Comparison of ENCODE assay signal across 24 cellular contexts in genomic region chr2:124693156-124693555, GRCh38.
"Had no signal": no experiment of that assay in that cellular context is flagged by ENCODE, and none has a peak within 500 bp of the region (broad histone marks: within the 10 kb centered on the region; RNA-seq: fewer than 3 reads in every experiment).

No MANE protein-coding gene starts in this region.

- H3K36me3 ChIP-seq: esophagus squamous epithelium, heart left ventricle, neutrophil, pancreas, right lobe of liver, stomach, thoracic aorta, transverse colon, upper lobe of right lung, uterus had no signal

- H3K4me3 ChIP-seq: esophagus squamous epithelium, heart left ventricle, hepatocyte, lung, mucosa of descending colon, pancreas, right lobe of liver, stomach, thoracic aorta, transverse colon, upper lobe of right lung, uterus had no signal

- DNase-seq: central memory CD4-positive, alpha-beta T cell; effector CD8-positive, alpha-beta T cell; endodermal cell; esophagus squamous epithelium; left colon; mucosa of descending colon; naive B cell; pancreas; retina; right lobe of liver; stimulated activated CD4-positive, alpha-beta T cell treated with anti-CD3 and anti-CD28 coated beads, Interleukin-2, amount 100 ng/mL, for 24 hours; stimulated activated CD4-positive, alpha-beta T cell treated with anti-CD3 and anti-CD28 coated beads, Interleukin-4, amount 100 ng/mL, for 24 hours; stimulated activated naive CD4-positive, alpha-beta T cell treated with Interleukin-2 at 50 U/mL for 16 hours; stomach; transverse colon; upper lobe of right lung; uterus had no signal

- ATAC-seq: left colon; mucosa of descending colon; natural killer cell treated with Interleukin-12 subunit alpha and Interleukin-12 subunit beta and Interleukin-15 and Interleukin-18, amount 100 ng/mL, for 72 hours; pancreas; right lobe of liver; stimulated activated effector memory CD8-positive, alpha-beta T cell treated with anti-CD3 and anti-CD28 coated beads, Interleukin-12 subunit alpha, Interleukin-12 subunit beta, amount 100 ng/mL, for 72 hours; upper lobe of right lung had no signal

- H3K9me3 ChIP-seq: neutrophil, pancreas, transverse colon, uterus had no signal

- H3K4me1 ChIP-seq: esophagus squamous epithelium, heart left ventricle, pancreas, right lobe of liver, stomach, transverse colon, upper lobe of right lung, uterus had no signal

- H3K27me3 ChIP-seq: esophagus squamous epithelium, heart left ventricle, hepatocyte, neutrophil, pancreas, right lobe of liver, stomach, transverse colon, upper lobe of right lung, uterus had no signal

- H3K27ac ChIP-seq: heart left ventricle, hepatocyte, neutrophil, pancreas, right lobe of liver, stomach, transverse colon, upper lobe of right lung, uterus had no signal
